ENCODE assay signal across 15 cellular contexts in the genomic region with DNA sequence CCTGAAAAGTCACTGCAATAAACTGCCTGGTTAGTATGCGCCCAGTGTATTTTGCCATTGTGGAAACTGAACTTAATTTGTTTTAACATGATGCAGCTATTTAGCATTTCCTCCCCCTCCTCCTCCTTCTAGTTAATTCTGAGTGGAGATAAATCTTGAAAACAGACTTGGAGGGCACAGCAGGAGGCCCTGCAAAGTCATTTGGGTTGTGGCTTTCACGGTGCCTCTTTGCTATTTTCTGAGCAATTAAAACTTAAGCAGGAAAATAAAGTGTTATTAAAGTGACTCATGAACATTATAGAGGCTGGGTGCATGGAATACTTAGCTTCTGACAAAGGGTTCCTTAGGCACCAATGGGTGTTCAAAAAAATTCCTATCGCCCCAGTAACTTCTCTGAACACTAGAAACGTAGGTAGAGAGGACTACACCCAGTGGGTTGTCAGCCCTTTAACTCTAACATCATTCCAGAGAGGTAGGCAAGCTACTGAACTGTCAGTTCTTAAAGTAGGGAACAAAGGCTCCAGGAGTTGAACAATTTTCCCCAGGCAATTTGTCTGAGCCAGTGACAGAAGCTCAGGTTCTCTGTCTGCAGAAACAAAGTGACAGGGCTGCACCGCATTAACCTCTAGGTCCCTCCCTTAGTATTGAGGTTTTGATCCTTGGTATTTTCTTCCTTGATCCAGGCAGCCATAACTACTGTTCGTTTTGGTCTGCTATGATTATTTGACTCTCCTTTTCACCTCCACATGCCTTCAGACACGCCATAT.
DNase-seq lines count a peak whose midpoint lies in the region; ATAC-seq and TF ChIP-seq lines count a peak whose summit lies in the region.
"Had no signal": no experiment of that assay in that cellular context is flagged by ENCODE, and none has a peak within 500 bp of the region (broad histone marks: within the 10 kb centered on the region; RNA-seq: fewer than 3 reads in every experiment).

No MANE protein-coding gene starts in this region.

- H3K27me3 ChIP-seq in HUES48 (ENCODE audit: control insufficient read depth, insufficient read depth, low read length) (no peaks in the 10 kb centered on the region), mesendoderm (ENCODE audit: insufficient read depth, low read length, poor library complexity) (no peaks in the 10 kb centered on the region)
- H3K27me3 ChIP-seq: BLaER1, SJCRH30 had no signal

- H3K36me3 ChIP-seq in HUES48 (ENCODE audit: control insufficient read depth, insufficient read depth, low read length): no peaks in the 10 kb centered on the region
- H3K36me3 ChIP-seq in mesendoderm (ENCODE audit: control insufficient read depth, insufficient read depth, low read length): no peaks in the 10 kb centered on the region
- H3K36me3 ChIP-seq: BLaER1, SJCRH30 had no signal

- H3K4me2 ChIP-seq in mesendoderm (ENCODE audit: low read length): no peak overlapping the region
- H3K4me2 ChIP-seq: BLaER1 had no signal

- H4K5ac ChIP-seq in mesendoderm (ENCODE audit: low read length): no peak overlapping the region

- no peaks in the 10 kb centered on the region for H3K79me2 ChIP-seq in mesendoderm (ENCODE audit: control insufficient read depth, insufficient read depth, low read length)

- no peak overlapping the region for H3K18ac ChIP-seq in mesendoderm (ENCODE audit: low read length)

- in situ Hi-C loops in astrocyte of the cerebellum (cut with HindIII; ENCODE audit: low sequenced_read_pairs): no loop called here

- no peaks in the 10 kb centered on the region for H3K9me3 ChIP-seq in HUES48 (ENCODE audit: control insufficient read depth, insufficient read depth, low read length)
- H3K9me3 ChIP-seq: BLaER1, SJCRH30 had no signal

- no peak overlapping the region for H2BK15ac ChIP-seq in mesendoderm (replicated peaks; ENCODE audit: low read depth)

- peaks cover 13% of the 10 kb centered on the region for H3K4me1 ChIP-seq in HUES48 (ENCODE audit: control insufficient read depth, insufficient read depth, low read length)
- peaks cover 14% of the 10 kb centered on the region for H3K4me1 ChIP-seq in mesendoderm (ENCODE audit: control insufficient read depth, low read depth, low read length)
- H3K4me1 ChIP-seq: SJCRH30 had no signal

- DNase-seq in AG10803 (ENCODE audit: low read depth): peak; percentile 64
- DNase-seq in astrocyte of the cerebellum (ENCODE audit: low read depth): peak; percentile 49
- DNase-seq in mesendoderm: peak; percentile 66
- DNase-seq in NCI-H1048 (lab: John Stamatoyannopoulos, UW): no peak
- DNase-seq in NCI-H1092 treated with DMSO at 0.1 percent for 48 hours (lab: John Stamatoyannopoulos, UW): no peak
- DNase-seq in Ammon's horn (ENCODE audit: low spot score): no peak
- DNase-seq: GOT3; NCI-H1105 treated with DMSO at 0.1 percent for 48 hours; NCI-H748 treated with DMSO at 0.1 percent for 48 hours; SJCRH30; stimulated activated CD4-positive, alpha-beta T cell treated with anti-CD3 and anti-CD28 coated beads, Interleukin-2, amount 100 ng/mL, for 24 hours had no signal

- TF ChIP-seq CTCF in AG10803 (conservative IDR thresholded peaks at IDR 0.05; ENCODE audit: low read length) (no peak), astrocyte of the cerebellum (IDR thresholded peaks at IDR 0.05; ENCODE audit: low read depth, low read length, missing control alignments) (no peak)

- H2AK5ac ChIP-seq in mesendoderm (ENCODE audit: low read length): no peak overlapping the region

- no peak overlapping the region for H2BK5ac ChIP-seq in mesendoderm (ENCODE audit: low read length)

- no peak overlapping the region for H4K8ac ChIP-seq in mesendoderm (ENCODE audit: low read depth, low read length)

- ATAC-seq in HG02798 (IDR thresholded peaks at IDR 0.05; ENCODE audit: poor library complexity, unreplicated experiment): no peak

- peak overlapping the region; percentile 13 for H3K27ac ChIP-seq in HUES48 (ENCODE audit: low read depth, low read length)
- H3K27ac ChIP-seq in mesendoderm (ENCODE audit: low read depth, low read length): peak overlapping the region; percentile 17
- H3K27ac ChIP-seq: BLaER1, SJCRH30, VCaP had no signal

- H3K4ac ChIP-seq in mesendoderm (ENCODE audit: low read depth, low read length): no peak overlapping the region

- no peak overlapping the region for H3K23ac ChIP-seq in mesendoderm (ENCODE audit: low read length)

- H3K56ac ChIP-seq in mesendoderm (ENCODE audit: low read length): peak overlapping the region; percentile 44

- H3K4me3 ChIP-seq in AG10803 (ENCODE audit: low read length): no peak overlapping the region
- H3K4me3 ChIP-seq in HUES48 (ENCODE audit: low read depth, low read length): no peak overlapping the region
- H3K4me3 ChIP-seq in astrocyte of the cerebellum (ENCODE audit: low read depth, low read length): no peak overlapping the region
- H3K4me3 ChIP-seq in mesendoderm (ENCODE audit: low read length): no peak overlapping the region
- H3K4me3 ChIP-seq: BLaER1, SJCRH30 had no signal

- H2BK120ac ChIP-seq in mesendoderm (ENCODE audit: low read depth, low read length): no peak overlapping the region

- no peaks in the 10 kb centered on the region for H3K79me1 ChIP-seq in mesendoderm (ENCODE audit: low read length)

- WGBS in mesendoderm (ENCODE audit: extremely low coverage, insufficient coverage, low lambda C conversion rate): no CpG with 5 or more reads among the region's 7 CpGs

- H3K9ac ChIP-seq in HUES48 (ENCODE audit: low read depth, low read length): no peak overlapping the region
- H3K9ac ChIP-seq in mesendoderm (ENCODE audit: low read length): no peak overlapping the region
- H3K9ac ChIP-seq: BLaER1 had no signal

Comparison
In these comparisons a context has a peak if more than half of its experiments do, and no peak if none do; other contexts are left out.
1. DNase-seq: peak in AG10803 (single experiment), astrocyte of the cerebellum (single experiment) and mesendoderm (single experiment); none in NCI-H1048 (single experiment), NCI-H1092 treated with DMSO at 0.1 percent for 48 hours (single experiment) and Ammon's horn (single experiment).